Comparison of ENCODE assay signal across 23 cellular contexts in the genomic region with DNA sequence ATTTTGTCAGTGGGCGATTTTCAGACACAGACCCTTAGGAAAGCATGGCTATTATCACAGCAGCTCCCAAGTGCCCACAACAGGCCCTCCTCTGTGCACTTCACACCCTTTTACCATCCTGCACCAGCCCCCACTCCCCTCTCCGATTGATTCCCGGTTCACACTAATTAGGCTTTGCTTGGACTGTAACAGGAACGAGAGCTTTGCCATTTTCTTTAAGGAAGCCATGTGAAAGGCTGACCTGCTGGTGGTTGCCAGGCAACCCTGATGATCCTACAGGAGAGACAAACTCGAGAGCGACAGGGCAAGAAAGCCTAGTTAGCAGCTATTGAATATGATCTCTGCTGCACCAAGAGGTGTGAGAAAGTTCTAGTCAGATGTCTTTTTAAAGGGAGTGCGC. TPM values are rescaled to one million over a fixed set of nuclear protein-coding genes. Genes with fewer than 3 reads are reported as not detected.
A peak's percentile ranks its signal among the peaks of the same experiment; 100 is the strongest.
DNase-seq lines count a peak whose midpoint lies in the region; ATAC-seq, FAIRE-seq and TF ChIP-seq lines count a peak whose summit lies in the region.
"Had no signal": no experiment of that assay in that cellular context is flagged by ENCODE, and none has a peak within 500 bp of the region (broad histone marks: within the 10 kb centered on the region; RNA-seq: fewer than 3 reads in every experiment).

No MANE protein-coding gene starts in this region.

- H3K27me3 ChIP-seq in smooth muscle cell (ENCODE audit: low read depth) = no peaks in the 10 kb centered on the region
- no peaks in the 10 kb centered on the region for H3K27me3 ChIP-seq in psoas muscle (ENCODE audit: insufficient read depth in 3 of 3, low read length in 2 of 3)
- H3K27me3 ChIP-seq in tibial artery = peaks cover 0 to 6% of the 10 kb centered on the region in 2 donors
- H3K27me3 ChIP-seq: hepatocyte, upper lobe of left lung had no signal

- no peaks in the 10 kb centered on the region for H4K20me1 ChIP-seq in smooth muscle cell (ENCODE audit: low read depth)

- H3K79me2 ChIP-seq in smooth muscle cell (ENCODE audit: low read depth) = no peaks in the 10 kb centered on the region
- H3K79me2 ChIP-seq: hepatocyte had no signal

- H3K9me3 ChIP-seq in A549 (no peaks in the 10 kb centered on the region), smooth muscle cell (replicated peaks; ENCODE audit: low read depth) (no peaks in the 10 kb centered on the region), psoas muscle (no peaks in the 10 kb centered on the region), tibial artery (no peaks in the 10 kb centered on the region)
- H3K9me3 ChIP-seq: upper lobe of left lung had no signal

- no peak for ATAC-seq in A549
- no peak for ATAC-seq in psoas muscle
- ATAC-seq: naive thymus-derived CD4-positive, alpha-beta T cell had no signal

- TF ChIP-seq CTCF in A549 (IDR thresholded peaks at IDR 0.05) (no peak), smooth muscle cell (IDR thresholded peaks at IDR 0.05; ENCODE audit: borderline replicate concordance, insufficient read depth, poor library complexity, severe bottlenecking) (no peak), psoas muscle (IDR thresholded peaks at IDR 0.05) (no peak), tibial artery (IDR thresholded peaks at IDR 0.05) (no peak)

- H3K4me1 ChIP-seq in A549 = no peaks in the 10 kb centered on the region
- H3K4me1 ChIP-seq in smooth muscle cell (ENCODE audit: low read depth) = peaks cover 9% of the 10 kb centered on the region
- H3K4me1 ChIP-seq in psoas muscle = peaks cover 6% of the 10 kb centered on the region
- H3K4me1 ChIP-seq in tibial artery = no peaks in the 10 kb centered on the region
- H3K4me1 ChIP-seq: upper lobe of left lung had no signal

- H3K4me2 ChIP-seq in A549 (no peak overlapping the region), smooth muscle cell (no peak overlapping the region)
- H3K4me2 ChIP-seq: hepatocyte had no signal

- intact Hi-C loops in psoas muscle (cut with DNase I) (loop anchor here in 1 of 2 donors (5.0 kb wide), 1 partner anchor 38 kb away; no protein-coding TSS in a partner anchor), tibial artery (cut with DNase I; ENCODE audit: low total_unique reads) (no loop called here)

- H3K9ac ChIP-seq in smooth muscle cell (ENCODE audit: low read depth) = no peak overlapping the region

- DNase-seq in A549 (ENCODE audit: low read depth in 1 of 2, low spot score in 1 of 2) = no peak
- DNase-seq in DMS79 treated with DMSO at 0.1 percent for 48 hours (lab: John Stamatoyannopoulos, UW) = peak; percentile 55
- DNase-seq in NCI-H510A (lab: John Stamatoyannopoulos, UW) = peak; percentile 27
- DNase-seq in smooth muscle cell (lab: John Stamatoyannopoulos, UW; ENCODE audit: unreplicated experiment) = no peak
- DNase-seq in psoas muscle = no peak
- DNase-seq in tibial artery = no peak
- DNase-seq in effector CD4-positive, alpha-beta T cell = no peak
- DNase-seq: activated naive CD4-positive, alpha-beta T cell treated with anti-CD3 and anti-CD28 coated beads for 36 hours; activated T-cell treated with anti-CD3 and anti-CD28 coated beads, Interleukin-2, amount 50 U/mL, for 48 hours; anterior cingulate cortex; CD4-positive, alpha-beta T cell; erythroblast; foreskin melanocyte; H9; KBM-7; mammary epithelial cell; naive thymus-derived CD4-positive, alpha-beta T cell; small intestine; stimulated activated CD4-positive, alpha-beta T cell treated with anti-CD3 and anti-CD28 coated beads, Interleukin-2, amount 100 ng/mL, for 48 hours; upper lobe of left lung had no signal

- H3K27ac ChIP-seq in A549 (no peak overlapping the region), smooth muscle cell (ENCODE audit: low read depth) (no peak overlapping the region), psoas muscle (no peak overlapping the region), tibial artery (no peak overlapping the region)
- H3K27ac ChIP-seq: hepatocyte, upper lobe of left lung had no signal

- FAIRE-seq in A549 (lab: Jason Lieb, UNC) (peak; percentile 23), islet of Langerhans (lab: Jason Lieb, UNC) (peak; percentile 88)
- FAIRE-seq: keratinocyte, small intestine had no signal

- POLR2A ChIA-PET in A549 (lab: Yijun Ruan, JAX) = no interaction called here

- H2AFZ ChIP-seq in smooth muscle cell (ENCODE audit: low read depth) = no peak overlapping the region
- H2AFZ ChIP-seq: hepatocyte had no signal

- H3K36me3 ChIP-seq in smooth muscle cell (ENCODE audit: low read depth) (no peaks in the 10 kb centered on the region), psoas muscle (ENCODE audit: insufficient read depth in 1 of 2, low read depth in 1 of 2) (no peaks in the 10 kb centered on the region), tibial artery (no peaks in the 10 kb centered on the region)
- H3K36me3 ChIP-seq: upper lobe of left lung had no signal

- CTCF ChIA-PET in A549 (lab: Yijun Ruan, JAX) = no interaction called here

- H3F3A ChIP-seq in smooth muscle cell (ENCODE audit: low read depth) = no peaks in the 10 kb centered on the region

- H3K4me3 ChIP-seq in A549 = no peak overlapping the region
- H3K4me3 ChIP-seq in smooth muscle cell = no peak overlapping the region
- no peak overlapping the region for H3K4me3 ChIP-seq in psoas muscle
- H3K4me3 ChIP-seq in tibial artery = no peak overlapping the region
- H3K4me3 ChIP-seq: hepatocyte, upper lobe of left lung had no signal

- TF ChIP-seq RAD21 in A549 (conservative IDR thresholded peaks at IDR 0.05 in 1 of 2, IDR thresholded peaks at IDR 0.05 in 1 of 2) = no peak

- WGBS in A549 (ENCODE audit: missing lambda C conversion rate) = 26% methylated on average over 7 of the region's 7 CpGs
- WGBS in smooth muscle cell (ENCODE audit: low lambda C conversion rate) = 67% methylated on average over 7 of the region's 7 CpGs
- WGBS in psoas muscle, 3 donors = 41 to 47% (median 46%) methylated on average over 7 of the region's 7 CpGs

- no peak for TF ChIP-seq EP300 in A549 (IDR thresholded peaks at IDR 0.05)

- TF ChIP-seq POLR2A in A549 (IDR thresholded peaks at IDR 0.05; ENCODE audit: low read length) = no peak

TF ChIP-seq in A549, 52 proteins besides CTCF, POLR2A, EP300 and RAD21 (continues in another document):
- TF ChIP-seq KDM1A (IDR thresholded peaks at IDR 0.05; ENCODE audit: low read depth) = no peak
- TF ChIP-seq EHMT2 (IDR thresholded peaks at IDR 0.05; ENCODE audit: low read depth) = no peak
- TF ChIP-seq, protein P1, sequence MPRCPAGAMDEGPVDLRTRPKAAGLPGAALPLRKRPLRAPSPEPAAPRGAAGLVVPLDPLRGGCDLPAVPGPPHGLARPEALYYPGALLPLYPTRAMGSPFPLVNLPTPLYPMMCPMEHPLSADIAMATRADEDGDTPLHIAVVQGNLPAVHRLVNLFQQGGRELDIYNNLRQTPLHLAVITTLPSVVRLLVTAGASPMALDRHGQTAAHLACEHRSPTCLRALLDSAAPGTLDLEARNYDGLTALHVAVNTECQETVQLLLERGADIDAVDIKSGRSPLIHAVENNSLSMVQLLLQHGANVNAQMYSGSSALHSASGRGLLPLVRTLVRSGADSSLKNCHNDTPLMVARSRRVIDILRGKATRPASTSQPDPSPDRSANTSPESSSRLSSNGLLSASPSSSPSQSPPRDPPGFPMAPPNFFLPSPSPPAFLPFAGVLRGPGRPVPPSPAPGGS (IDR thresholded peaks at IDR 0.05) = no peak
- no peak for TF ChIP-seq TFCP2L1 (CRISPR knock-in tag; IDR thresholded peaks at IDR 0.05)
- TF ChIP-seq, protein P2, sequence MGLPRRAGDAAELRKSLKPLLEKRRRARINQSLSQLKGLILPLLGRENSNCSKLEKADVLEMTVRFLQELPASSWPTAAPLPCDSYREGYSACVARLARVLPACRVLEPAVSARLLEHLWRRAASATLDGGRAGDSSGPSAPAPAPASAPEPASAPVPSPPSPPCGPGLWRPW (IDR thresholded peaks at IDR 0.05) = no peak
- TF ChIP-seq HDAC2 (IDR thresholded peaks at IDR 0.05) = no peak
- TF ChIP-seq NPAS2 (CRISPR knock-in tag; IDR thresholded peaks at IDR 0.05; ENCODE audit: borderline replicate concordance) = no peak
- TF ChIP-seq HOXB5 (CRISPR knock-in tag; IDR thresholded peaks at IDR 0.05) = no peak
- TF ChIP-seq, protein P3, sequence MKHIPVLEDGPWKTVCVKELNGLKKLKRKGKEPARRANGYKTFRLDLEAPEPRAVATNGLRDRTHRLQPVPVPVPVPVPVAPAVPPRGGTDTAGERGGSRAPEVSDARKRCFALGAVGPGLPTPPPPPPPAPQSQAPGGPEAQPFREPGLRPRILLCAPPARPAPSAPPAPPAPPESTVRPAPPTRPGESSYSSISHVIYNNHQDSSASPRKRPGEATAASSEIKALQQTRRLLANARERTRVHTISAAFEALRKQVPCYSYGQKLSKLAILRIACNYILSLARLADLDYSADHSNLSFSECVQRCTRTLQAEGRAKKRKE (CRISPR knock-in tag; IDR thresholded peaks at IDR 0.05; ENCODE audit: low read depth) = no peak
- no peak for TF ChIP-seq ESRRA (IDR thresholded peaks at IDR 0.05; ENCODE audit: borderline replicate concordance, low read length)
- TF ChIP-seq CBX2 (IDR thresholded peaks at IDR 0.05; ENCODE audit: borderline replicate concordance, low read depth) = no peak

RNA-seq across cellular contexts. Expression of a gene that starts 28.2 kb away (rescaled TPM):
- polyA plus RNA-seq in A549 (2011; rRNA removed) (12.4 and 15.6 TPM in 2 replicates), A549 (2017; fragmentation: RNase III; extraction: RNeasy Plus Mini Kit Qiagen cat#74134 plus additional on column Dnase treatment) (3.9 to 5.2 TPM (median 4.9 TPM) in 3 replicates), smooth muscle cell (4.3 and 6.5 TPM in 2 replicates), psoas muscle (1 to 10 TPM; 3.9 to 7.0 (median 5.6) TPM)
- 3.5 and 6.2 TPM in 2 replicates for polyA plus RNA-seq in A549 (2012; cell fraction: cytosol; rRNA removed)
- 4.4 and 7.3 TPM in 2 replicates for polyA plus RNA-seq in A549 (2012; cell fraction: nucleus; rRNA removed)
- polyA minus RNA-seq in A549 (2011; rRNA and poly(A)+ RNA removed) = 22.2 and 22.7 TPM in 2 replicates
- total RNA-seq in smooth muscle cell (5.6 and 6.0 TPM in 2 replicates), psoas muscle (10 to 100 TPM in 1 of 4 donors, 1 to 10 TPM in 3; 6.9 to 13.3 (median 8.1) TPM)

RNA-seq across cellular contexts. Expression of a gene that starts 46.5 kb away (rescaled TPM):
- polyA plus RNA-seq in A549 (2011; rRNA removed) (74.9 and 81.7 TPM in 2 replicates), A549 (2017; fragmentation: RNase III; extraction: RNeasy Plus Mini Kit Qiagen cat#74134 plus additional on column Dnase treatment) (57.2 to 65.5 TPM (median 62.9 TPM) in 3 replicates), smooth muscle cell (53.3 and 57.6 TPM in 2 replicates), psoas muscle (10 to 100 TPM; 25.6 to 35.2 (median 32.2) TPM)
- 53.3 and 68.6 TPM in 2 replicates for polyA plus RNA-seq in A549 (2012; cell fraction: cytosol; rRNA removed)
- 128 and 155 TPM in 2 replicates for polyA plus RNA-seq in A549 (2012; cell fraction: nucleus; rRNA removed)
- polyA minus RNA-seq in A549 (2011; rRNA and poly(A)+ RNA removed) = 129 and 164 TPM in 2 replicates
- total RNA-seq in smooth muscle cell (44.5 and 50.1 TPM in 2 replicates), psoas muscle (10 to 100 TPM; 10.1 to 46.6 (median 27.8) TPM)

Comparison
In these comparisons a context has a peak if more than half of its experiments do, and no peak if none do; other contexts are left out.
1. DNase-seq: peak in DMS79 treated with DMSO at 0.1 percent for 48 hours (single experiment) and NCI-H510A (single experiment); none in A549 (0 of 2), smooth muscle cell (single experiment), psoas muscle (0 of 2), tibial artery (0 of 2) and effector CD4-positive, alpha-beta T cell (single experiment).